ENCODE assay signal across 10 cellular contexts in genomic region chr3:47006145-47006651, GRCh38.
"Had no signal": no experiment of that assay in that cellular context is flagged by ENCODE, and none has a peak within 500 bp of the region (broad histone marks: within the 10 kb centered on the region; RNA-seq: fewer than 3 reads in every experiment).

No MANE protein-coding gene starts in this region.

- H3K27ac ChIP-seq: psoas muscle, right lobe of liver, upper lobe of left lung had no signal

- DNase-seq: activated CD8-positive, alpha-beta memory T cell treated with anti-CD3 and anti-CD28 coated beads, Interleukin-2, amount 50 U/mL, for 48 hours; activated CD8-positive, alpha-beta T cell treated with anti-CD3 and anti-CD28 coated beads for 36 hours; activated naive CD4-positive, alpha-beta T cell treated with anti-CD3 and anti-CD28 coated beads, Interleukin-2, amount 10 ng/mL, durations not matched to agents 7 days and 5 days; hippocampal formation; stimulated activated naive CD4-positive, alpha-beta T cell treated with Interleukin-2 at 50 U/mL for 16 hours had no signal

- ATAC-seq: activated CD8-positive, alpha-beta T cell treated with anti-CD3 and anti-CD28 coated beads for 36 hours; esophagus mucosa; naive thymus-derived CD4-positive, alpha-beta T cell; psoas muscle; right lobe of liver had no signal

- H3K27me3 ChIP-seq: right lobe of liver, upper lobe of left lung had no signal

- H3K9me3 ChIP-seq: psoas muscle, right lobe of liver, upper lobe of left lung had no signal

- H3K4me3 ChIP-seq: psoas muscle, right lobe of liver, upper lobe of left lung had no signal
